Comparison of ENCODE assay signal across 10 cellular contexts in genomic region chr22:39946571-39947407, GRCh38. TPM values are rescaled to one million over a fixed set of nuclear protein-coding genes. Genes with fewer than 3 reads are reported as not detected.
DNase-seq lines count a peak whose midpoint lies in the region; ATAC-seq lines count a peak whose summit lies in the region.
"Had no signal": no experiment of that assay in that cellular context is flagged by ENCODE, and none has a peak within 500 bp of the region (broad histone marks: within the 10 kb centered on the region; RNA-seq: fewer than 3 reads in every experiment).

No MANE protein-coding gene starts in this region.

- H3K27ac ChIP-seq in CD4-positive, CD25-positive, alpha-beta regulatory T cell (ENCODE audit: insufficient read depth, low read length, poor library complexity, severe bottlenecking) = peak overlapping the region; percentile 36

- H3K4me1 ChIP-seq in CD4-positive, CD25-positive, alpha-beta regulatory T cell (ENCODE audit: control insufficient read depth, insufficient read depth, low read length, poor library complexity, severe bottlenecking) = peaks cover 85% of the 10 kb centered on the region

- H3K9me3 Mint-ChIP-seq in CD4-positive, CD25-positive, alpha-beta regulatory T cell = no peaks in the 10 kb centered on the region
- H3K9me3 Mint-ChIP-seq in immature natural killer cell = no peaks in the 10 kb centered on the region

- H3K9me3 ChIP-seq in CD4-positive, CD25-positive, alpha-beta regulatory T cell (ENCODE audit: control insufficient read depth in 2 of 2, low read length in 2 of 2) = no peaks in the 10 kb centered on the region
- H3K9me3 ChIP-seq: esophagus squamous epithelium had no signal

- no peak for DNase-seq in CD4-positive, CD25-positive, alpha-beta regulatory T cell
- peak; percentile 19 for DNase-seq in GDM1 (lab: John Stamatoyannopoulos, UW)
- DNase-seq in SK-MEL-5 (ENCODE audit: low read depth, low spot score) = peak; percentile 95
- DNase-seq in immature natural killer cell = no peak
- DNase-seq in HPDE6-E6E7 (ENCODE audit: extremely low spot score) = no peak
- no peak for DNase-seq in iPS-NIHi11 (ENCODE audit: low spot score)
- no peak for DNase-seq in occipital lobe (lab: John Stamatoyannopoulos, UW)
- DNase-seq: esophagus squamous epithelium had no signal

- H3K4me3 ChIP-seq in CD4-positive, CD25-positive, alpha-beta regulatory T cell (ENCODE audit: low read depth, low read length) = peak overlapping the region; percentile 50
- H3K4me3 ChIP-seq: esophagus squamous epithelium had no signal

- no peak for ATAC-seq in CD4-positive, CD25-positive, alpha-beta regulatory T cell (ENCODE audit: low read depth in 2 of 2)
- ATAC-seq in HG03159 (IDR thresholded peaks at IDR 0.05; ENCODE audit: unreplicated experiment) = no peak

- peak overlapping the region; percentile 7 to 70 (median 33) for H3K4me3 Mint-ChIP-seq in CD4-positive, CD25-positive, alpha-beta regulatory T cell
- H3K4me3 Mint-ChIP-seq in immature natural killer cell = no peak overlapping the region

- peaks cover 45 to 98% (median 74%) of the 10 kb centered on the region in 4 donors for H3K4me1 Mint-ChIP-seq in CD4-positive, CD25-positive, alpha-beta regulatory T cell
- peaks cover 66 to 82% of the 10 kb centered on the region in 2 donors for H3K4me1 Mint-ChIP-seq in immature natural killer cell

- H3K27me3 Mint-ChIP-seq in CD4-positive, CD25-positive, alpha-beta regulatory T cell = no peaks in the 10 kb centered on the region
- H3K27me3 Mint-ChIP-seq in immature natural killer cell (ENCODE audit: low read depth in 3 of 3) = no peaks in the 10 kb centered on the region

- peak overlapping the region; percentile 75 to 90 (median 80) for H3K27ac Mint-ChIP-seq in CD4-positive, CD25-positive, alpha-beta regulatory T cell
- H3K27ac Mint-ChIP-seq in immature natural killer cell = peak overlapping the region in 4 of 6 donors; percentile 32 to 57 (median 46)

- no peaks in the 10 kb centered on the region for H3K27me3 ChIP-seq in CD4-positive, CD25-positive, alpha-beta regulatory T cell (ENCODE audit: control insufficient read depth, insufficient read depth, low read length)

- H3K36me3 ChIP-seq in CD4-positive, CD25-positive, alpha-beta regulatory T cell (ENCODE audit: control insufficient read depth, insufficient read depth, low read length) = peaks cover 37% of the 10 kb centered on the region
- H3K36me3 ChIP-seq: esophagus squamous epithelium had no signal

- in situ Hi-C loops in SK-MEL-5 (cut with HindIII; ENCODE audit: low pct_unique_long_range_greater_than_20kb, low sequenced_read_pairs) = no loop called here

- H3K36me3 Mint-ChIP-seq in CD4-positive, CD25-positive, alpha-beta regulatory T cell = peaks cover 39% of the 10 kb centered on the region
- peaks cover 20 to 23% (median 22%) of the 10 kb centered on the region in 3 donors for H3K36me3 Mint-ChIP-seq in immature natural killer cell

RNA-seq across cellular contexts. Expression of gene TMA7B, which starts 13.4 kb away (rescaled TPM):
- 13.0 TPM for total RNA-seq in CD4-positive, CD25-positive, alpha-beta regulatory T cell
- 1 to 10 TPM in 3 of 4 donors, under 1 TPM in 1; 0.91 to 1.8 (median 1.5) TPM for polyA plus RNA-seq in CD4-positive, CD25-positive, alpha-beta regulatory T cell
- total RNA-seq in SK-MEL-5 (2014; rRNA removed; shearing (Covaris generic)) = 0.08 TPM in 1 of 2 replicates, not detected in the other
- 0.19 TPM in 1 of 2 replicates, not detected in the other for polyA plus RNA-seq in SK-MEL-5 (2015; cell fraction: cytosol; rRNA removed)
- polyA plus RNA-seq in SK-MEL-5 (2015; cell fraction: nucleus; rRNA removed) = not detected in 2 replicates
- polyA plus RNA-seq in immature natural killer cell = 1 to 10 TPM in 2 of 3 donors, not detected in 1; 1.4 to 2.1 TPM
- total RNA-seq in occipital lobe = not detected
- total RNA-seq: esophagus squamous epithelium, myocyte had no signal

RNA-seq across cellular contexts. Expression of gene GRAP2, which starts 45.9 kb away (rescaled TPM):
- 160 TPM for total RNA-seq in CD4-positive, CD25-positive, alpha-beta regulatory T cell
- polyA plus RNA-seq in CD4-positive, CD25-positive, alpha-beta regulatory T cell = 10 to 100 TPM; 48.9 to 79.2 (median 52.2) TPM
- total RNA-seq in SK-MEL-5 (2014; rRNA removed; shearing (Covaris generic)) = 0.67 and 2.2 TPM in 2 replicates
- polyA plus RNA-seq in SK-MEL-5 (2015; cell fraction: cytosol; rRNA removed) = 3.1 and 4.4 TPM in 2 replicates
- polyA plus RNA-seq in SK-MEL-5 (2015; cell fraction: nucleus; rRNA removed) = 2.3 and 4.8 TPM in 2 replicates
- 10 to 100 TPM; 41.7 to 67.5 (median 46.0) TPM for polyA plus RNA-seq in immature natural killer cell
- total RNA-seq in occipital lobe = 2.7 TPM
- total RNA-seq: myocyte had no signal

RNA-seq across cellular contexts. Expression of gene FAM83F, which starts 48.0 kb away (rescaled TPM):
- total RNA-seq in CD4-positive, CD25-positive, alpha-beta regulatory T cell = 3.2 TPM
- under 1 TPM in 3 of 4 donors, not detected in 1; 0.01 to 0.05 (median 0.03) TPM for polyA plus RNA-seq in CD4-positive, CD25-positive, alpha-beta regulatory T cell
- not detected in 2 replicates for total RNA-seq in SK-MEL-5 (2014; rRNA removed; shearing (Covaris generic))
- not detected in 2 replicates for polyA plus RNA-seq in SK-MEL-5 (2015; cell fraction: cytosol; rRNA removed)
- polyA plus RNA-seq in SK-MEL-5 (2015; cell fraction: nucleus; rRNA removed) = not detected in 2 replicates
- polyA plus RNA-seq in immature natural killer cell = not detected
- 0.78 TPM for total RNA-seq in occipital lobe
- total RNA-seq: myocyte had no signal

RNA-seq across cellular contexts. Expression of gene ENTHD1, which starts 53.2 kb away (rescaled TPM):
- not detected for total RNA-seq in CD4-positive, CD25-positive, alpha-beta regulatory T cell
- under 1 TPM; 0.13 to 0.32 (median 0.18) TPM for polyA plus RNA-seq in CD4-positive, CD25-positive, alpha-beta regulatory T cell
- total RNA-seq in SK-MEL-5 (2014; rRNA removed; shearing (Covaris generic)) = 41.5 and 41.9 TPM in 2 replicates
- polyA plus RNA-seq in SK-MEL-5 (2015; cell fraction: cytosol; rRNA removed) = 7.3 and 11.0 TPM in 2 replicates
- polyA plus RNA-seq in SK-MEL-5 (2015; cell fraction: nucleus; rRNA removed) = 7.2 and 9.1 TPM in 2 replicates
- polyA plus RNA-seq in immature natural killer cell = not detected
- total RNA-seq in occipital lobe = 0.16 TPM
- total RNA-seq: esophagus squamous epithelium, myocyte had no signal

Comparison
In these comparisons a context has a peak if more than half of its experiments do, and no peak if none do; other contexts are left out.
1. DNase-seq: peak in GDM1 (single experiment) and SK-MEL-5 (single experiment); none in CD4-positive, CD25-positive, alpha-beta regulatory T cell (0 of 3), immature natural killer cell (0 of 3), HPDE6-E6E7 (single experiment), iPS-NIHi11 (single experiment) and occipital lobe (single experiment).
2. H3K4me3 Mint-ChIP-seq: peak in CD4-positive, CD25-positive, alpha-beta regulatory T cell (4 of 4); none in immature natural killer cell (0 of 5).
3. RNA of gene TMA7B, which starts 13.4 kb away (total RNA-seq): 13.0 TPM in CD4-positive, CD25-positive, alpha-beta regulatory T cell (single experiment); 0.08 TPM in SK-MEL-5 and not detected in occipital lobe (single experiment); every median in the first group is over 10 times any median in the second.
4. RNA of gene GRAP2, which starts 45.9 kb away (total RNA-seq): 160 TPM in CD4-positive, CD25-positive, alpha-beta regulatory T cell (single experiment); 2.7 TPM in occipital lobe (single experiment) and 0.67 to 2.2 TPM in SK-MEL-5; every median in the first group is over 10 times any median in the second.